Comparison of ENCODE assay signal across 9 cellular contexts in genomic region chr11:48028909-48029685, GRCh38. TPM values are rescaled to one million over a fixed set of nuclear protein-coding genes. Genes with fewer than 3 reads are reported as not detected.
A peak's percentile ranks its signal among the peaks of the same experiment; 100 is the strongest.
DNase-seq lines count a peak whose midpoint lies in the region; ATAC-seq, FAIRE-seq and TF ChIP-seq lines count a peak whose summit lies in the region.
"Had no signal": no experiment of that assay in that cellular context is flagged by ENCODE, and none has a peak within 500 bp of the region (broad histone marks: within the 10 kb centered on the region; RNA-seq: fewer than 3 reads in every experiment).

No MANE protein-coding gene starts in this region.

- H3K27me3 ChIP-seq in dorsolateral prefrontal cortex (no peaks in the 10 kb centered on the region), trophoblast cell (ENCODE audit: insufficient read depth, low read length) (no peaks in the 10 kb centered on the region)

- H3K79me2 ChIP-seq in trophoblast cell (ENCODE audit: control insufficient read depth, insufficient read depth, low read length, poor library complexity): no peaks in the 10 kb centered on the region
- H3K79me2 ChIP-seq: parathyroid adenoma had no signal

- H3K18ac ChIP-seq in trophoblast cell (ENCODE audit: low read length): peak overlapping the region; percentile 56

- no peak for ATAC-seq in GM19463 (IDR thresholded peaks at IDR 0.05; ENCODE audit: unreplicated experiment)

- TF ChIP-seq CTCF in HEK293 (tag by site-specific recombination; IDR thresholded peaks at IDR 0.05): no peak
- TF ChIP-seq CTCF in dorsolateral prefrontal cortex (IDR thresholded peaks at IDR 0.05 in 54 of 56, conservative IDR thresholded peaks at IDR 0.05 in 2 of 56; ENCODE audit: low read depth in 1 of 56, partially characterized antibody in 56 of 56): no peak

- CTCF ChIA-PET in HEK293 (lab: Yijun Ruan, JAX): interaction anchor here (0.6 to 1.5 kb wide), 3 partner anchors 37 to 1576 kb away, joined by 3 to 5 read pairs (median 4); no protein-coding TSS in a partner anchor

- no peak overlapping the region for H2BK5ac ChIP-seq in trophoblast cell (ENCODE audit: low read depth, low read length, poor library complexity)

- H3K36me3 ChIP-seq in HEK293 (ENCODE audit: control insufficient read depth in 2 of 2, insufficient read depth in 1 of 2, low read length in 2 of 2): no peaks in the 10 kb centered on the region
- no peaks in the 10 kb centered on the region for H3K36me3 ChIP-seq in SK-N-MC (ENCODE audit: insufficient read depth, low read length)
- H3K36me3 ChIP-seq in trophoblast cell (ENCODE audit: control insufficient read depth in 1 of 2, insufficient read depth in 2 of 2, low read length in 2 of 2): no peaks in the 10 kb centered on the region

- H3K4me3 ChIP-seq in HEK293 (ENCODE audit: low read depth, low read length) (no peak overlapping the region), SK-N-MC (peak overlapping the region; percentile 46), dorsolateral prefrontal cortex (peak overlapping the region in 26 of 59 donors; percentile 1 to 36 (median 16)), trophoblast cell (ENCODE audit: low read depth, low read length) (no peak overlapping the region)

- WGBS in trophoblast cell (ENCODE audit: extremely low coverage, insufficient coverage, insufficient read length): no CpG with 5 or more reads among the region's 7 CpGs

- H2AK5ac ChIP-seq in trophoblast cell (ENCODE audit: low read length): peak overlapping the region; percentile 59

- H3K4me1 ChIP-seq in HEK293 (ENCODE audit: control insufficient read depth, insufficient read depth, low read length) (peaks cover 3% of the 10 kb centered on the region), trophoblast cell (ENCODE audit: control insufficient read depth in 1 of 2, insufficient read depth in 2 of 2, low read length in 2 of 2) (peaks cover 0 to 2% of the 10 kb centered on the region in 2 experiments)
- H3K4me1 ChIP-seq: parathyroid adenoma had no signal

- POLR2A ChIA-PET in HEK293 (lab: Yijun Ruan, JAX): no interaction called here

- H4K8ac ChIP-seq in trophoblast cell (ENCODE audit: low read depth, low read length): peak overlapping the region; percentile 51

- intact Hi-C loops in dorsolateral prefrontal cortex (cut with DNase I): loop anchor here in 1 of 2 donors (10.0 kb wide), 1 partner anchor 94 kb away; no protein-coding TSS in a partner anchor

- no peak overlapping the region for H4K91ac ChIP-seq in trophoblast cell (ENCODE audit: low read depth, low read length)

- H2BK12ac ChIP-seq in trophoblast cell (ENCODE audit: low read length): peak overlapping the region; percentile 78

- no peak overlapping the region for H2AFZ ChIP-seq in trophoblast cell (ENCODE audit: insufficient read depth, low read length, poor library complexity)
- H2AFZ ChIP-seq: parathyroid adenoma had no signal

- no peak overlapping the region for H3K4ac ChIP-seq in trophoblast cell (ENCODE audit: low read depth, low read length)

- H3K27ac ChIP-seq in HEK293 (ENCODE audit: extremely low read depth, low read depth, low read length): no peak overlapping the region
- peak overlapping the region; percentile 76 for H3K27ac ChIP-seq in SK-N-MC
- peak overlapping the region in 54 of 59 donors; percentile 1 to 96 (median 64) for H3K27ac ChIP-seq in dorsolateral prefrontal cortex
- H3K27ac ChIP-seq in trophoblast cell (ENCODE audit: low read depth, low read length): no peak overlapping the region
- H3K27ac ChIP-seq: parathyroid adenoma had no signal

- peak overlapping the region; percentile 69 for H3K23ac ChIP-seq in trophoblast cell (ENCODE audit: low read length)

- no peak overlapping the region for H4K12ac ChIP-seq in trophoblast cell (ENCODE audit: low read depth, low read length)

- H3K9me3 ChIP-seq in HEK293 (ENCODE audit: control insufficient read depth, insufficient read depth, low read depth, low read length) (no peaks in the 10 kb centered on the region), SK-N-MC (ENCODE audit: low read depth, low read length) (no peaks in the 10 kb centered on the region), trophoblast cell (ENCODE audit: insufficient read depth, low read depth, low read length) (no peaks in the 10 kb centered on the region)

- H3K79me1 ChIP-seq in trophoblast cell (ENCODE audit: low read length): no peaks in the 10 kb centered on the region

- no peak for FAIRE-seq in RCC 7860 (lab: Jason Lieb, UNC)

- DNase-seq in SK-N-MC (ENCODE audit: low read depth, low spot score): no peak
- DNase-seq in dorsolateral prefrontal cortex: no peak
- DNase-seq in trophoblast cell: no peak
- no peak for DNase-seq in RCC 7860 (ENCODE audit: low spot score)
- no peak for DNase-seq in stimulated activated CD4-positive, alpha-beta T cell treated with anti-CD3 and anti-CD28 coated beads, Interleukin-12 subunit alpha, Interleukin-12 subunit beta, amount 100 ng/mL, for 4 hours
- DNase-seq: NCI-H1930 had no signal

- H3K9ac ChIP-seq in SK-N-MC (ENCODE audit: insufficient read length): peak overlapping the region; percentile 1
- no peak overlapping the region for H3K9ac ChIP-seq in trophoblast cell (ENCODE audit: low read length)
- H3K9ac ChIP-seq: parathyroid adenoma had no signal

- peak overlapping the region; percentile 35 for H3K14ac ChIP-seq in trophoblast cell (ENCODE audit: low read length)

- H3K4me2 ChIP-seq in trophoblast cell (ENCODE audit: low read length): no peak overlapping the region

- H2BK120ac ChIP-seq in trophoblast cell (ENCODE audit: insufficient read depth, low read length, poor library complexity): no peak overlapping the region

TF ChIP-seq in HEK293, 187 proteins besides CTCF, POLR2A, EP300 and RAD21:
- TF ChIP-seq PRDM6 (tag by site-specific recombination; IDR thresholded peaks at IDR 0.05): 0 out of 2 replicates have a peak, but pooled peaks have one; percentile 17
- TF ChIP-seq ZNF529 (tag by site-specific recombination; IDR thresholded peaks at IDR 0.05; ENCODE audit: insufficient replicate concordance): no peak

RNA-seq across cellular contexts. Expression of gene PTPRJ, which starts 48.7 kb away (rescaled TPM):
- 10 to 100 TPM; 28.6 to 58.8 (median 37.2) TPM for total RNA-seq in dorsolateral prefrontal cortex
- polyA plus RNA-seq in trophoblast cell (2013): 5.4 TPM in 2 replicates

Comparison
In these comparisons a context has a peak if more than half of its experiments do, and no peak if none do; other contexts are left out.
1. H3K27ac ChIP-seq: peak in SK-N-MC (single experiment) and dorsolateral prefrontal cortex (54 of 59); none in HEK293 (single experiment) and trophoblast cell (single experiment).